In genomic region chr12:90921536-90921935, GRCh38 we compare ENCODE assay signal across 21 cellular contexts. TPM values are rescaled to one million over a fixed set of nuclear protein-coding genes. Genes with fewer than 3 reads are reported as not detected.
DNase-seq lines count a peak whose midpoint lies in the region; ATAC-seq and TF ChIP-seq lines count a peak whose summit lies in the region.
"Had no signal": no experiment of that assay in that cellular context is flagged by ENCODE, and none has a peak within 500 bp of the region (broad histone marks: within the 10 kb centered on the region; RNA-seq: fewer than 3 reads in every experiment).

No MANE protein-coding gene starts in this region.

- no peaks in the 10 kb centered on the region for H3K27me3 ChIP-seq in IMR-90 (ENCODE audit: control insufficient read depth, insufficient read depth, low read length)
- H3K27me3 ChIP-seq in brain microvascular endothelial cell (replicated peaks) = no peaks in the 10 kb centered on the region
- no peaks in the 10 kb centered on the region for H3K27me3 ChIP-seq in mesenchymal stem cell (ENCODE audit: control insufficient read depth in 1 of 2, insufficient read depth in 1 of 2, low read length in 2 of 2)

- no peak overlapping the region for H2BK12ac ChIP-seq in mesenchymal stem cell (ENCODE audit: low read length in 2 of 2)

- H3K14ac ChIP-seq in IMR-90 (replicated peaks; ENCODE audit: low read depth, low read length) (no peak overlapping the region), mesenchymal stem cell (ENCODE audit: low read length in 2 of 2) (no peak overlapping the region)

- POLR2A ChIA-PET in IMR-90 (lab: Charles Lee; ENCODE audit: unreplicated experiment) = no interaction called here

- dilution Hi-C loops in IMR-90 (cut with HindIII; ENCODE audit: low sequenced_read_pairs, unreplicated experiment) = no loop called here

- H3K9ac ChIP-seq in IMR-90 (ENCODE audit: low read depth, low read length) (no peak overlapping the region), mesenchymal stem cell (ENCODE audit: low read length) (peak overlapping the region; percentile 80)

- H2AFZ ChIP-seq in IMR-90 (replicated peaks; ENCODE audit: low read length, poor library complexity) (no peak overlapping the region), mesenchymal stem cell (ENCODE audit: low read depth, low read length) (no peak overlapping the region)

- H2BK5ac ChIP-seq in IMR-90 (ENCODE audit: low read depth, low read length, poor library complexity, severe bottlenecking) (peak overlapping the region; percentile 43), mesenchymal stem cell (ENCODE audit: low read depth, low read length, poor library complexity, severe bottlenecking) (no peak overlapping the region)

- peak overlapping the region; percentile 43; the same call in 1 of the 2 replicates for H4K5ac ChIP-seq in IMR-90 (ENCODE audit: low read depth, low read length)

- H3K9me1 ChIP-seq in IMR-90 (ENCODE audit: insufficient read depth, low read length) = no peaks in the 10 kb centered on the region

- no peak for TF ChIP-seq POLR2A in IMR-90 (IDR thresholded peaks at IDR 0.05; ENCODE audit: low read depth, low read length)

- H3K4me3 ChIP-seq in IMR-90 (ENCODE audit: insufficient read depth, low read depth, low read length) = no peak overlapping the region
- H3K4me3 ChIP-seq in brain microvascular endothelial cell (ENCODE audit: low read depth, low read length) = no peak overlapping the region
- no peak overlapping the region for H3K4me3 ChIP-seq in mesenchymal stem cell (ENCODE audit: insufficient read depth in 1 of 2, low read depth in 1 of 2, low read length in 2 of 2)

- H4K91ac ChIP-seq in IMR-90 (ENCODE audit: insufficient read depth, low read depth, low read length) (no peak overlapping the region), mesenchymal stem cell (ENCODE audit: low read length) (no peak overlapping the region)

- no peaks in the 10 kb centered on the region for H4K20me1 ChIP-seq in IMR-90 (ENCODE audit: insufficient read depth, low read length)

- H3K4me3 Mint-ChIP-seq in activated T-cell treated with anti-CD3 and anti-CD28 coated beads, Interleukin-2, amount 50 U/mL, for 4 hours = no peak overlapping the region
- H3K4me3 Mint-ChIP-seq: CD14-positive monocyte had no signal

- no peak overlapping the region for H2AK5ac ChIP-seq in IMR-90 (ENCODE audit: low read depth, low read length)
- H2AK5ac ChIP-seq in mesenchymal stem cell (ENCODE audit: low read length, severe bottlenecking) = no peak overlapping the region

- H3K79me1 ChIP-seq in IMR-90 (ENCODE audit: low read depth in 1 of 2, low read length in 2 of 2) = no peaks in the 10 kb centered on the region
- H3K79me1 ChIP-seq in mesenchymal stem cell (replicated peaks; ENCODE audit: low read length, poor library complexity, severe bottlenecking) = no peaks in the 10 kb centered on the region

- no TSS peak for BruUV-seq in IMR-90 (replicated peaks; lab: Mats Ljungman, UMichigan)

- no CpG with 5 or more reads among the region's 1 CpG for WGBS in IMR-90 (ENCODE audit: extremely low coverage in 2 of 2, insufficient read length in 1 of 2), 2 experiments
- 100% methylated on average over 1 of the region's 1 CpG for WGBS in mesenchymal stem cell

- peak overlapping the region; percentile 74; the same call in 1 of the 2 replicates for H2BK120ac ChIP-seq in IMR-90 (ENCODE audit: low read depth, low read length)
- no peak overlapping the region for H2BK120ac ChIP-seq in mesenchymal stem cell (ENCODE audit: low read depth, low read length)

- TF ChIP-seq RAD21 in IMR-90 (IDR thresholded peaks at IDR 0.05; ENCODE audit: low read length) = no peak

- H3K9me3 ChIP-seq in IMR-90 (ENCODE audit: control insufficient read depth, insufficient read depth, low read length) (no peaks in the 10 kb centered on the region), mesenchymal stem cell (ENCODE audit: control insufficient read depth, low read length) (no peaks in the 10 kb centered on the region)

- H4K8ac ChIP-seq in IMR-90 (ENCODE audit: low read depth in 2 of 2, low read length in 2 of 2) = peak overlapping the region in 1 of 2 experiments; percentile 30; a peak in 1 of 4 replicates
- H4K8ac ChIP-seq in mesenchymal stem cell (ENCODE audit: low read length) = no peak overlapping the region

- ATAC-seq in IMR-90 (ENCODE audit: low read depth) (peak; percentile 59), HG03097 (IDR thresholded peaks at IDR 0.05; ENCODE audit: low FRiP score, unreplicated experiment) (no peak)
- ATAC-seq in activated T-cell treated with anti-CD3 and anti-CD28 coated beads, Interleukin-2, amount 50 U/mL, for 4 hours = no peak
- ATAC-seq: HepG2 had no signal

- peaks cover 6% of the 10 kb centered on the region for H3K27me3 Mint-ChIP-seq in activated T-cell treated with anti-CD3 and anti-CD28 coated beads, Interleukin-2, amount 50 U/mL, for 4 hours (ENCODE audit: low read depth)

- H2BK15ac ChIP-seq in IMR-90 (ENCODE audit: low read depth, low read length) (no peak overlapping the region), mesenchymal stem cell (ENCODE audit: low read depth, poor library complexity, severe bottlenecking) (no peak overlapping the region)

- no peaks in the 10 kb centered on the region for H3K4me1 Mint-ChIP-seq in activated T-cell treated with anti-CD3 and anti-CD28 coated beads, Interleukin-2, amount 50 U/mL, for 4 hours (ENCODE audit: low read depth)
- H3K4me1 Mint-ChIP-seq: CD14-positive monocyte had no signal

- H3K56ac ChIP-seq in IMR-90 (ENCODE audit: extremely low read depth, insufficient read depth, low read length) = no peak overlapping the region; the same call in 1 of the 2 replicates

- H3K27ac ChIP-seq in IMR-90 (ENCODE audit: insufficient read depth, low read length) (peak overlapping the region; percentile 4; the same call in 1 of the 2 replicates), brain microvascular endothelial cell (peak overlapping the region; percentile 59), mesenchymal stem cell (ENCODE audit: low read length, poor library complexity, severe bottlenecking) (no peak overlapping the region)

- CTCF ChIA-PET in IMR-90 (lab: Yijun Ruan, JAX) = no interaction called here

- H3K4me1 ChIP-seq in IMR-90 (ENCODE audit: control insufficient read depth, insufficient read depth, low read length) (no peaks in the 10 kb centered on the region; the same call in 1 of the 2 replicates), mesenchymal stem cell (ENCODE audit: control insufficient read depth, insufficient read depth, low read depth, low read length) (no peaks in the 10 kb centered on the region)

- no peaks in the 10 kb centered on the region for H3K9me3 Mint-ChIP-seq in activated T-cell treated with anti-CD3 and anti-CD28 coated beads, Interleukin-2, amount 50 U/mL, for 4 hours

- in situ Hi-C loops in IMR-90 (cut with MboI; ENCODE audit: low sequenced_read_pairs) (no loop called here), brain microvascular endothelial cell (cut with HindIII; ENCODE audit: low pct_ligation_motif_present, low sequenced_read_pairs) (no loop called here)

- TF ChIP-seq CTCF in IMR-90 (conservative IDR thresholded peaks at IDR 0.05; ENCODE audit: low read depth, low read length) (no peak), brain microvascular endothelial cell (IDR thresholded peaks at IDR 0.05; ENCODE audit: low read depth, low read length, missing control alignments) (no peak)

- intact Hi-C loops in IMR-90 (cut with micrococcal nuclease) = no loop called here

- no peaks in the 10 kb centered on the region for H3K36me3 Mint-ChIP-seq in activated T-cell treated with anti-CD3 and anti-CD28 coated beads, Interleukin-2, amount 50 U/mL, for 4 hours (ENCODE audit: insufficient read depth)
- H3K36me3 Mint-ChIP-seq: CD14-positive monocyte had no signal

- H3K36me3 ChIP-seq in IMR-90 (ENCODE audit: control insufficient read depth, insufficient read depth, low read length) (no peaks in the 10 kb centered on the region), brain microvascular endothelial cell (replicated peaks) (no peaks in the 10 kb centered on the region), mesenchymal stem cell (ENCODE audit: control insufficient read depth in 1 of 2, insufficient read depth in 2 of 2, low read depth in 1 of 2, low read length in 2 of 2) (no peaks in the 10 kb centered on the region)

- H3K23ac ChIP-seq in IMR-90 (ENCODE audit: low read depth, low read length) (no peak overlapping the region), mesenchymal stem cell (ENCODE audit: low read length in 2 of 2) (no peak overlapping the region)

- peak overlapping the region; percentile 45; the same call in 1 of the 2 replicates for H3K18ac ChIP-seq in IMR-90 (ENCODE audit: low read depth, low read length)
- no peak overlapping the region for H3K18ac ChIP-seq in mesenchymal stem cell (ENCODE audit: low read depth in 1 of 2, low read length in 2 of 2)

- DNase-seq in IMR-90 (peak; percentile 20), brain microvascular endothelial cell (no peak), mesenchymal stem cell (no peak), 8988T (no peak)
- DNase-seq in activated naive CD4-positive, alpha-beta T cell (lab: John Stamatoyannopoulos, UW) = no peak
- no peak for DNase-seq in activated T-cell treated with anti-CD3 and anti-CD28 coated beads, Interleukin-2, amount 50 U/mL, for 4 hours
- DNase-seq: ACHN, DMS79, KG1, MV-4-11, NCI-H1694 treated with DMSO at 0.1 percent for 48 hours, NCI-H2227 treated with DMSO at 0.1 percent for 48 hours, NCI-H524, NCI-H82, OCI-M1, SIG-M5 had no signal

- peak overlapping the region; percentile 51; the same call in 1 of the 2 replicates for H2BK20ac ChIP-seq in IMR-90 (ENCODE audit: low read depth, low read length)

- no peak overlapping the region for H3K4ac ChIP-seq in IMR-90 (ENCODE audit: low read depth, low read length)
- no peak overlapping the region for H3K4ac ChIP-seq in mesenchymal stem cell (ENCODE audit: low read depth in 1 of 2, low read length in 2 of 2)

- H3K4me2 ChIP-seq in IMR-90 (ENCODE audit: low read depth, low read length) (peak overlapping the region; percentile 25; the same call in 1 of the 2 replicates), mesenchymal stem cell (ENCODE audit: low read length, poor library complexity, severe bottlenecking) (no peak overlapping the region)

- H2AK9ac ChIP-seq in IMR-90 (replicated peaks; ENCODE audit: low read depth, low read length, poor library complexity) = no peak overlapping the region

TF ChIP-seq in IMR-90, 13 proteins besides CTCF, POLR2A, EP300 and RAD21 (continues in another document):
- no peak for TF ChIP-seq RCOR1 (IDR thresholded peaks at IDR 0.05; ENCODE audit: insufficient replicate concordance, low read length)
- TF ChIP-seq MAFK (IDR thresholded peaks at IDR 0.05; ENCODE audit: low read depth, low read length) = no peak
- no peak for TF ChIP-seq NFE2L2 (IDR thresholded peaks at IDR 0.05; ENCODE audit: low read depth, low read length)
- no peak for TF ChIP-seq MXI1 (IDR thresholded peaks at IDR 0.05; ENCODE audit: borderline replicate concordance, low read depth, low read length)
- no peak for TF ChIP-seq CHD1 (IDR thresholded peaks at IDR 0.05; ENCODE audit: low read depth, low read length)

RNA-seq across cellular contexts. Expression of gene CCER1, which starts 33.4 kb away (rescaled TPM):
- not detected in 2 replicates for total RNA-seq in IMR-90 (2012; rRNA removed)
- not detected in 2 replicates for polyA plus RNA-seq in IMR-90 (2012; rRNA removed)
- polyA plus RNA-seq in IMR-90 (2012; cell fraction: cytosol; rRNA removed) = not detected in 2 replicates
- not detected in 2 replicates for polyA plus RNA-seq in IMR-90 (2012; cell fraction: nucleus; rRNA removed; ENCODE audit: low replicate concordance)
- polyA plus RNA-seq in mesenchymal stem cell (2013, experiment 1 of 2) = not detected
- polyA plus RNA-seq in mesenchymal stem cell (2013, experiment 2 of 2) = not detected
- not detected for total RNA-seq in activated T-cell treated with anti-CD3 and anti-CD28 coated beads, Interleukin-2, amount 50 U/mL, for 4 hours
- total RNA-seq: H4, HepG2, RPMI7951 had no signal
- polyA plus RNA-seq: CD14-positive monocyte, HepG2 had no signal
